Comparison of ENCODE assay signal across 30 cellular contexts in the genomic region with DNA sequence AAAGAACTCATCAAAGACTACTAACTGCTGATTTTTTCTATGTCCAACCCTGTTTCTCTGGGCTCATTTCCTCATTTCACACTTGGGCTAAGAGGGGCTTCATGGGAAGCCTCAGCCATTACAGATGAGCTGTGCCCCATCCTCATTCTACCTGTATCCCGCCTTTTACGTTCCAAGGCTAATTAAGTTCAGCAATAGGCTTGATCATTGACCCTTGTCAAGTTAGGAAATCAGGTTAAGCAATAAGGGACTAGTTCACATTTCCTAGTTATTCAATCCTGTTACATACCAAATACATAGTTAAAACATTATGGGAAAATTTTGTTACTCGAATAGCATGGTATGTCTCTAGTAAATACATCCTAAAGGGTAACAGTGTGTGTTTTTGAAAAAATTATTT.
"Had no signal": no experiment of that assay in that cellular context is flagged by ENCODE, and none has a peak within 500 bp of the region (broad histone marks: within the 10 kb centered on the region; RNA-seq: fewer than 3 reads in every experiment).

No MANE protein-coding gene starts in this region.

- H3K4me1 ChIP-seq: body of pancreas had no signal

- ATAC-seq: activated CD4-positive, CD25-positive, alpha-beta regulatory T cell treated with anti-CD3 and anti-CD28 coated beads, Interleukin-2, amount 50 U/mL, for 24 hours; activated CD8-positive, alpha-beta T cell treated with anti-CD3 and anti-CD28 coated beads for 36 hours; activated T-cell treated with anti-CD3 and anti-CD28 coated beads, Interleukin-2, amount 50 U/mL, for 4 hours; activated T-helper 17 cell treated with anti-CD3 and anti-CD28 coated beads, Interleukin-2, amount 50 U/mL, for 72 hours; body of pancreas; esophagus mucosa; T-helper 17 cell had no signal

- H3K4me3 ChIP-seq: body of pancreas, coronary artery, dorsolateral prefrontal cortex had no signal

- FAIRE-seq: frontal cortex had no signal

- H3K27me3 ChIP-seq: body of pancreas, dorsolateral prefrontal cortex had no signal

- H3K9me3 ChIP-seq: body of pancreas had no signal

- H3K27ac ChIP-seq: body of pancreas, coronary artery, dorsolateral prefrontal cortex, WERI-Rb-1 had no signal

- H3K36me3 ChIP-seq: WERI-Rb-1 had no signal

- DNase-seq: activated B cell treated with CpG ODN at 0.5 μM for 24 hours; activated CD4-positive, alpha-beta T cell treated with anti-CD3 and anti-CD28 coated beads for 48 hours; activated CD4-positive, alpha-beta T cell treated with anti-CD3 and anti-CD28 coated beads, Interleukin-2, amount 50 U/mL, for 1 hour; activated CD4-positive, alpha-beta T cell treated with anti-CD3 and anti-CD28 coated beads, Interleukin-2, amount 50 U/mL, for 48 hours; activated CD8-positive, alpha-beta memory T cell treated with anti-CD3 and anti-CD28 coated beads for 24 hours; activated CD8-positive, alpha-beta T cell treated with anti-CD3 and anti-CD28 coated beads for 36 hours; activated effector memory CD4-positive, alpha-beta T cell treated with Interleukin-2 at 50 U/mL for 16 hours; activated gamma-delta T cell treated with Interleukin-2 at 50 U/mL for 16 hours; activated naive CD4-positive, alpha-beta T cell treated with anti-CD3 and anti-CD28 coated beads, Interleukin-2, amount 50 U/mL, for 16 hours; activated naive CD4-positive, alpha-beta T cell treated with Interleukin-2 at 50 U/mL for 16 hours; activated T-cell treated with anti-CD3 and anti-CD28 coated beads, Interleukin-2, amount 50 U/mL, for 4 hours; amniotic stem cell; anterior cingulate cortex; body of pancreas; central memory CD4-positive, alpha-beta T cell; cerebellar nuclear complex; dorsolateral prefrontal cortex; effector memory CD4-positive, alpha-beta T cell; endodermal cell; foreskin fibroblast; head of caudate nucleus; T-helper 1 cell; T-helper 17 cell; T1000; WERI-Rb-1 had no signal
